Comparison of ENCODE assay signal across 26 cellular contexts in the genomic region with DNA sequence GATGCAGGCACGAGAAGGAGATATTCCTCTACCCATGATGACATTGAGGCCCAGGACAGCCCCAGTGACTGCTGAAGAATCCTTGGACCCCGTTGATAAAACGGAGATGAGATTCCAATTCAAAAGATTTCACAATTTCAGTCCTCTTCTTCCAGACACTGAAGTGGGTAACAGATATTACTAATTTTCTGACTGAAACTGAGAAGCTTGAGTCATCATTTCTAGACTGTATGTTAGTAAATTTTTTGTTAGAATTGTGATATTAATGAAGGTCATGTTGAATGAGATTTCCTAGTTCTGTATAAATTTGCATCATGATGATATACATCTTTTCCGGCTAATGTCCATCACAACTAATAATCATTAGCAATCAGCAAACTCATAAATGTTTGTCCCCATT.
"Had no signal": no experiment of that assay in that cellular context is flagged by ENCODE, and none has a peak within 500 bp of the region (broad histone marks: within the 10 kb centered on the region; RNA-seq: fewer than 3 reads in every experiment).

No MANE protein-coding gene starts in this region.

- H3K9ac ChIP-seq: parathyroid adenoma had no signal

- FAIRE-seq: small intestine had no signal

- ATAC-seq: naive thymus-derived CD8-positive, alpha-beta T cell; natural killer cell treated with Interleukin-12 subunit alpha and Interleukin-12 subunit beta and Interleukin-15 and Interleukin-18, amount 100 ng/mL, for 72 hours; psoas muscle; right cardiac atrium; right lobe of liver; upper lobe of right lung had no signal

- H3K79me2 ChIP-seq: parathyroid adenoma had no signal

- H3K27ac ChIP-seq: neutrophil, ovary, parathyroid adenoma, psoas muscle, right lobe of liver, sigmoid colon, suprapubic skin, testis, tibial artery, transverse colon, upper lobe of right lung, uterus had no signal

- H3K4me3 ChIP-seq: ovary, psoas muscle, right lobe of liver, sigmoid colon, suprapubic skin, testis, tibial artery, transverse colon, upper lobe of right lung, uterus had no signal

- H3K4me1 ChIP-seq: parathyroid adenoma, psoas muscle, right lobe of liver, suprapubic skin, testis, tibial artery, transverse colon, upper lobe of right lung, uterus had no signal

- H2AFZ ChIP-seq: parathyroid adenoma had no signal

- H3K27me3 ChIP-seq: neutrophil, ovary, right lobe of liver, sigmoid colon, suprapubic skin, testis, tibial artery, transverse colon, upper lobe of right lung, uterus had no signal

- H3K36me3 ChIP-seq: neutrophil, ovary, right lobe of liver, sigmoid colon, suprapubic skin, tibial artery, transverse colon, upper lobe of right lung, uterus had no signal

- DNase-seq: naive B cell; naive thymus-derived CD8-positive, alpha-beta T cell; nephron progenitor cell; nucleus accumbens; ovary; posterior cingulate gyrus; psoas muscle; right cardiac atrium; right lobe of liver; sigmoid colon; small intestine; stimulated activated CD4-positive, alpha-beta T cell treated with anti-CD3 and anti-CD28 coated beads, Interleukin-15, amount 100 ng/mL, for 24 hours; stimulated activated CD4-positive, alpha-beta T cell treated with anti-CD3 and anti-CD28 coated beads, Interleukin-2, amount 100 ng/mL, for 24 hours; stimulated activated CD4-positive, alpha-beta T cell treated with anti-CD3 and anti-CD28 coated beads, Interleukin-2, amount 100 ng/mL, for 48 hours; stimulated activated CD4-positive, alpha-beta T cell treated with anti-CD3 and anti-CD28 coated beads, Interleukin-4, amount 100 ng/mL, for 24 hours; stimulated activated naive CD4-positive, alpha-beta T cell; substantia nigra; testis; tibial artery; transverse colon; upper lobe of right lung; uterus had no signal

- H3K9me3 ChIP-seq: neutrophil, ovary, psoas muscle, right lobe of liver, sigmoid colon, suprapubic skin, testis, tibial artery, transverse colon, upper lobe of right lung, uterus had no signal
